8 cellular contexts compared by ENCODE assay signal in the genomic region with DNA sequence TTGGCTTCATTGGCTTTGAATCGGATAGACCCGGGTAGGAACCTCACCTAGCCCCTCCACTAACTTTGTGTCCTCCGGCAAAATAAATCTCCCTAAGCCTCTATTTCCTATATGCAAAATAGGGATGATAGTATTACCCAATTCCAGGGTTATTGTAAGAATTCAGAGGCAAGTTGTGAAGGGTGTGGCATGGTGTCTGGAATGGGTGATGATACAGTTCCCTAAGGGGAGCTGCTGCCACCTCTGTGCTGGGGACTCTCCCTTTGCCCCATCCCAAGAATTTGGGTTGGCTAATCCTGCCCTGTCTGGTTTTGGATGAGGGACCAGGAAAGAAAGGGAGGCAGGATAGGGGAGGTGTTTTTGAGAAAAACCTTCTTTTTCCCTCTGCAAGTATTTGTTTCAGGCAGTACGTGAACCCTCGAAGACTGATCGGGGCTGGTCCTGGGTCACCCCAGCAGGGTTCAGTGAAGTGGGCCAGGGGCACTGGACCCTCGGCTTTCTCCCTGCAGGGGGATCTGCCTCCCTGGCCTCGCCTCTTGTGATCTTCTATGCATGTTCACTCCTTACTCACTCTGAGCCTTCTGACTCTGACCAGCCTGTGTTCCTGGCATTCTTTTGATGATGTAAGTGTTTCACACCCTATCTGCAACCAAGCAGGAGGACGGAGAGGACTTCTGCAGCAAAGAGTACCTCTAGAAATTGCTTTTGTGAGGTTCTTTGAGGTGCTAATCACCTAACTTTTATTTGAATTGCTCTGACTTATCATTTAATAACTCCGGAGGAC.
DNase-seq lines count a peak whose midpoint lies in the region; ATAC-seq, FAIRE-seq and TF ChIP-seq lines count a peak whose summit lies in the region.

No MANE protein-coding gene starts in this region.

- peak overlapping the region; percentile 96 for H3K27ac Mint-ChIP-seq in activated CD4-positive, alpha-beta memory T cell treated with anti-CD3 and anti-CD28 coated beads for 36 hours
- H3K27ac Mint-ChIP-seq in glutamatergic neuron (ENCODE audit: unreplicated experiment) = peak overlapping the region; percentile 78
- H3K27ac Mint-ChIP-seq in stimulated activated effector memory CD8-positive, alpha-beta T cell treated with anti-CD3 and anti-CD28 coated beads, Interleukin-12 subunit alpha, Interleukin-12 subunit beta, amount 100 ng/mL, for 72 hours = peak overlapping the region; percentile 90

- H3K4me3 ChIP-seq in tibial nerve = no peak overlapping the region

- H3K9me3 ChIP-seq in tibial nerve = no peaks in the 10 kb centered on the region

- H3K4me1 ChIP-seq in tibial nerve = peaks cover 0 to 55% (median 29%) of the 10 kb centered on the region in 4 donors

- WGBS in tibial nerve, 2 donors = 77 to 88% methylated on average over 10 of the region's 10 CpGs

- intact Hi-C loops in activated CD4-positive, alpha-beta memory T cell treated with anti-CD3 and anti-CD28 coated beads for 36 hours (cut with micrococcal nuclease) = loop anchor here (5.0 kb wide), 1 partner anchor 269 kb away; the partner anchor contains the start of gene XPOT

- peak overlapping the region; percentile 23 for H3K4me3 Mint-ChIP-seq in activated CD4-positive, alpha-beta memory T cell treated with anti-CD3 and anti-CD28 coated beads for 36 hours
- H3K4me3 Mint-ChIP-seq in glutamatergic neuron (ENCODE audit: unreplicated experiment) = peak overlapping the region; percentile 15
- peak overlapping the region; percentile 86 for H3K4me3 Mint-ChIP-seq in stimulated activated effector memory CD8-positive, alpha-beta T cell treated with anti-CD3 and anti-CD28 coated beads, Interleukin-12 subunit alpha, Interleukin-12 subunit beta, amount 100 ng/mL, for 72 hours

- peak overlapping the region in 2 of 4 donors; percentile 4 to 40 for H3K27ac ChIP-seq in tibial nerve

- H3K36me3 ChIP-seq in tibial nerve = no peaks in the 10 kb centered on the region

- DNase-seq in HT-29 (ENCODE audit: low spot score) = peak; percentile 71
- DNase-seq in activated CD4-positive, alpha-beta memory T cell treated with anti-CD3 and anti-CD28 coated beads for 36 hours = peak; percentile 60
- no peak for DNase-seq in glutamatergic neuron
- DNase-seq in stimulated activated effector memory CD8-positive, alpha-beta T cell treated with anti-CD3 and anti-CD28 coated beads, Interleukin-12 subunit alpha, Interleukin-12 subunit beta, amount 100 ng/mL, for 72 hours (ENCODE audit: low spot score in 2 of 2) = no peak
- no peak for DNase-seq in D721Med (ENCODE audit: insufficient read length, low spot score)
- DNase-seq in tibial nerve (ENCODE audit: low spot score in 2 of 2) = no peak

- TF ChIP-seq CTCF in glutamatergic neuron (IDR thresholded peaks at IDR 0.05; ENCODE audit: partially characterized antibody, unreplicated experiment) = no peak
- TF ChIP-seq CTCF in D721Med (IDR thresholded peaks at IDR 0.05; ENCODE audit: insufficient read depth, missing control alignments) = no peak
- no peak for TF ChIP-seq CTCF in tibial nerve (IDR thresholded peaks at IDR 0.05)

- H3K27me3 Mint-ChIP-seq in activated CD4-positive, alpha-beta memory T cell treated with anti-CD3 and anti-CD28 coated beads for 36 hours = no peaks in the 10 kb centered on the region
- peaks cover 6% of the 10 kb centered on the region for H3K27me3 Mint-ChIP-seq in glutamatergic neuron (ENCODE audit: unreplicated experiment)

- no peak for TF ChIP-seq EP300 in tibial nerve (IDR thresholded peaks at IDR 0.05)

- no peaks in the 10 kb centered on the region for H3K9me3 Mint-ChIP-seq in activated CD4-positive, alpha-beta memory T cell treated with anti-CD3 and anti-CD28 coated beads for 36 hours
- peaks cover 3% of the 10 kb centered on the region for H3K9me3 Mint-ChIP-seq in glutamatergic neuron (ENCODE audit: unreplicated experiment)
- no peaks in the 10 kb centered on the region for H3K9me3 Mint-ChIP-seq in stimulated activated effector memory CD8-positive, alpha-beta T cell treated with anti-CD3 and anti-CD28 coated beads, Interleukin-12 subunit alpha, Interleukin-12 subunit beta, amount 100 ng/mL, for 72 hours

- POLR2A ChIA-PET in activated CD4-positive, alpha-beta memory T cell treated with anti-CD3 and anti-CD28 coated beads for 36 hours (lab: Charles Lee) = interaction anchor here (1.1 kb wide), 1 partner anchor 11 kb away, joined by 4 read pairs; no protein-coding TSS in a partner anchor

- H3K36me3 Mint-ChIP-seq in activated CD4-positive, alpha-beta memory T cell treated with anti-CD3 and anti-CD28 coated beads for 36 hours = no peaks in the 10 kb centered on the region
- no peaks in the 10 kb centered on the region for H3K36me3 Mint-ChIP-seq in glutamatergic neuron (ENCODE audit: unreplicated experiment)
- H3K36me3 Mint-ChIP-seq in stimulated activated effector memory CD8-positive, alpha-beta T cell treated with anti-CD3 and anti-CD28 coated beads, Interleukin-12 subunit alpha, Interleukin-12 subunit beta, amount 100 ng/mL, for 72 hours = peaks cover 13% of the 10 kb centered on the region

- no peak for FAIRE-seq in D721Med (lab: Jason Lieb, UNC)

- no peak for TF ChIP-seq POLR2A in tibial nerve (IDR thresholded peaks at IDR 0.05)

- no peaks in the 10 kb centered on the region for H3K27me3 ChIP-seq in tibial nerve

- H3K4me1 Mint-ChIP-seq in activated CD4-positive, alpha-beta memory T cell treated with anti-CD3 and anti-CD28 coated beads for 36 hours (ENCODE audit: low read depth) = peaks cover 91% of the 10 kb centered on the region
- peaks cover 50% of the 10 kb centered on the region for H3K4me1 Mint-ChIP-seq in glutamatergic neuron (ENCODE audit: low read depth, unreplicated experiment)
- H3K4me1 Mint-ChIP-seq in stimulated activated effector memory CD8-positive, alpha-beta T cell treated with anti-CD3 and anti-CD28 coated beads, Interleukin-12 subunit alpha, Interleukin-12 subunit beta, amount 100 ng/mL, for 72 hours = peaks cover 76% of the 10 kb centered on the region

- CTCF ChIA-PET in activated CD4-positive, alpha-beta memory T cell treated with anti-CD3 and anti-CD28 coated beads for 36 hours (lab: Charles Lee) = interaction anchor here (1.7 kb wide), 1 partner anchor 9 kb away, joined by 10 read pairs; no protein-coding TSS in a partner anchor

- peak; percentile 83 for ATAC-seq in stimulated activated effector memory CD8-positive, alpha-beta T cell treated with anti-CD3 and anti-CD28 coated beads, Interleukin-12 subunit alpha, Interleukin-12 subunit beta, amount 100 ng/mL, for 72 hours
- ATAC-seq in GM19324 (IDR thresholded peaks at IDR 0.05; ENCODE audit: low FRiP score, unreplicated experiment) (no peak), HG02610 (IDR thresholded peaks at IDR 0.05; ENCODE audit: unreplicated experiment) (no peak)

Comparison
In these comparisons a context has a peak if more than half of its experiments do, and no peak if none do; other contexts are left out.
1. DNase-seq: peak in HT-29 (single experiment) and activated CD4-positive, alpha-beta memory T cell treated with anti-CD3 and anti-CD28 coated beads for 36 hours (single experiment); none in glutamatergic neuron (single experiment), stimulated activated effector memory CD8-positive, alpha-beta T cell treated with anti-CD3 and anti-CD28 coated beads, Interleukin-12 subunit alpha, Interleukin-12 subunit beta, amount 100 ng/mL, for 72 hours (0 of 2), D721Med (single experiment) and tibial nerve (0 of 2).
2. H3K4me3 Mint-ChIP-seq: peak in every context shown above with its lines; median percentile 86 in stimulated activated effector memory CD8-positive, alpha-beta T cell treated with anti-CD3 and anti-CD28 coated beads, Interleukin-12 subunit alpha, Interleukin-12 subunit beta, amount 100 ng/mL, for 72 hours; 23 in activated CD4-positive, alpha-beta memory T cell treated with anti-CD3 and anti-CD28 coated beads for 36 hours; 15 in glutamatergic neuron.
3. Peak in every context shown above with its lines, with median percentiles within 50 percentile points of each other: H3K27ac Mint-ChIP-seq.